ENCODE assay signal across 10 cellular contexts in the genomic region with DNA sequence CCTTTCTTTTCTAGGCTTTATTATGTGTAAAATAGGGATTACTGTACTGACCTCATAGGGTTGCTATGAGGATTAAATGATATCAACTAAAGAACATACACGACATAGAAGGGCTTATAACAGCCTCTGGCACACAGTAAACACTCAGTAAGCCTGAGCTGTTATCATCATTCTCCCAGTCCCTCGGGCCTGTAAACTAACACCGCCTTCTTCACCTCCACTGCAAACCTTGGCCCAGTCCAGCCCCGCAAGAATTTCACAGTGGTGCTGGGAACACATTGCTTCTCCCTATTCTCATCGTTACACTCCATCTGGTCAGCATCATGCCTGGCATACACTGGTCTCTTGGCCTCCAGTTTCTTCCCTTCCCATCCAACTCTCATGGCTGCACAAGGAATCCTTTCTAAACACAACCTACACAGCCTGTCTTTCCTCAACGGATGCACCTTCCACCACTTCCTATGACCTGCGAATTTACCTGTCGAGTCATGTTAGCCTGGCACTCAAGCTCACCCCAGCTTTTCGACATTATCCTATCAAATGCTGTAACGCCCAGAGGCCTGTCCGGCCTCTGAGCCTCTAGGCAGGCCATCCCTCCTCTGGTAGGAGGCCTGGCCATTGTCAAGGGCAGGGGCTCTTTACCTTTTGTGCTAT.
DNase-seq lines count a peak whose midpoint lies in the region; TF ChIP-seq lines count a peak whose summit lies in the region.
"Had no signal": no experiment of that assay in that cellular context is flagged by ENCODE, and none has a peak within 500 bp of the region (broad histone marks: within the 10 kb centered on the region; RNA-seq: fewer than 3 reads in every experiment).

No MANE protein-coding gene starts in this region.

- H3K4me1 Mint-ChIP-seq in progenitor cell of endocrine pancreas (ENCODE audit: low read depth) = peaks cover 13% of the 10 kb centered on the region

- no peak overlapping the region for H3K4me3 Mint-ChIP-seq in progenitor cell of endocrine pancreas (ENCODE audit: low read depth)

- peaks cover 13% of the 10 kb centered on the region for H3K36me3 Mint-ChIP-seq in progenitor cell of endocrine pancreas (ENCODE audit: insufficient read depth)

- no peaks in the 10 kb centered on the region for H3K27me3 Mint-ChIP-seq in progenitor cell of endocrine pancreas

- no peak overlapping the region for H3K4me3 ChIP-seq in AG10803 (ENCODE audit: low read length)

- DNase-seq in AG10803 (ENCODE audit: low read depth) (peak; percentile 71), LHCN-M2 (ENCODE audit: low read depth) (peak; percentile 30), cerebellum (ENCODE audit: low spot score) (peak; percentile 58), myocyte (ENCODE audit: low read depth) (peak; percentile 63), progenitor cell of endocrine pancreas (ENCODE audit: low spot score, unreplicated experiment) (no peak), NAMALWA (ENCODE audit: low spot score) (no peak), ecto neural progenitor cell (ENCODE audit: low spot score) (no peak), DMS153 treated with DMSO at 0.1 percent for 48 hours (lab: John Stamatoyannopoulos, UW; ENCODE audit: unreplicated experiment) (no peak)
- DNase-seq: anterior cingulate cortex, NCI-H1417 treated with DMSO at 0.1 percent for 48 hours had no signal

- TF ChIP-seq CTCF in AG10803 (conservative IDR thresholded peaks at IDR 0.05; ENCODE audit: low read length) (no peak), progenitor cell of endocrine pancreas (IDR thresholded peaks at IDR 0.05; ENCODE audit: unreplicated experiment) (no peak)

- H3K9me3 Mint-ChIP-seq in progenitor cell of endocrine pancreas (ENCODE audit: low read depth) = no peaks in the 10 kb centered on the region

- H3K27ac Mint-ChIP-seq in progenitor cell of endocrine pancreas = no peak overlapping the region

Comparison
In these comparisons a context has a peak if more than half of its experiments do, and no peak if none do; other contexts are left out.
1. DNase-seq: peak in AG10803 (single experiment), LHCN-M2 (single experiment), cerebellum (single experiment) and myocyte (single experiment); none in progenitor cell of endocrine pancreas (single experiment), NAMALWA (single experiment), ecto neural progenitor cell (single experiment) and DMS153 treated with DMSO at 0.1 percent for 48 hours (single experiment).